ENCODE assay signal across 22 cellular contexts in genomic region chr2:85730686-85731085, GRCh38. TPM values are rescaled to one million over a fixed set of nuclear protein-coding genes. Genes with fewer than 3 reads are reported as not detected.
DNase-seq lines count a peak whose midpoint lies in the region; ATAC-seq and TF ChIP-seq lines count a peak whose summit lies in the region.
"Had no signal": no experiment of that assay in that cellular context is flagged by ENCODE, and none has a peak within 500 bp of the region (broad histone marks: within the 10 kb centered on the region; RNA-seq: fewer than 3 reads in every experiment).

No MANE protein-coding gene starts in this region.

- H3K9me3 ChIP-seq in trophoblast cell (ENCODE audit: insufficient read depth, low read depth, low read length) (no peaks in the 10 kb centered on the region), gastrocnemius medialis (no peaks in the 10 kb centered on the region), tibial artery (no peaks in the 10 kb centered on the region), prostate gland (no peaks in the 10 kb centered on the region)

- TF ChIP-seq CTCF in gastrocnemius medialis (IDR thresholded peaks at IDR 0.05 in 4 of 5, conservative IDR thresholded peaks at IDR 0.05 in 1 of 5) (no peak), tibial artery (IDR thresholded peaks at IDR 0.05) (no peak), prostate gland (IDR thresholded peaks at IDR 0.05) (no peak)

- H3K18ac ChIP-seq in trophoblast cell (ENCODE audit: low read length) = no peak overlapping the region

- no peak overlapping the region for H3K14ac ChIP-seq in trophoblast cell (ENCODE audit: low read length)

- no peak overlapping the region for H2AFZ ChIP-seq in trophoblast cell (ENCODE audit: insufficient read depth, low read length, poor library complexity)
- H2AFZ ChIP-seq: GM23248 had no signal

- no CpG with 5 or more reads among the region's 9 CpGs for WGBS in trophoblast cell (ENCODE audit: extremely low coverage, insufficient coverage, insufficient read length)
- WGBS in prostate gland = 79% methylated on average over 9 of the region's 9 CpGs

- no peak overlapping the region for H2BK5ac ChIP-seq in trophoblast cell (ENCODE audit: low read depth, low read length, poor library complexity)

- DNase-seq in EH (ENCODE audit: low read depth) = peak; percentile 46
- DNase-seq in trophoblast cell = peak; percentile 93 to 98
- no peak for DNase-seq in gastrocnemius medialis
- DNase-seq in tibial artery = peak; percentile 7 to 43
- DNase-seq in stimulated activated CD8-positive, alpha-beta memory T cell treated with anti-CD3 and anti-CD28 coated beads, Interleukin-4, amount 100 ng/mL, for 48 hours = no peak
- no peak for DNase-seq in prostate gland (ENCODE audit: low spot score)
- no peak for DNase-seq in dedifferentiated amniotic fluid mesenchymal stem cell (ENCODE audit: extremely low spot score)
- DNase-seq: 8988T; C1 segment of cervical spinal cord; Calu3; CD4-positive, alpha-beta memory T cell; COR-L47; DMS53; DMS79 treated with DMSO at 0.1 percent for 48 hours; GM23248; H7; HFFc6 had no signal

- H3K4me1 ChIP-seq in trophoblast cell (ENCODE audit: control insufficient read depth in 1 of 2, insufficient read depth in 2 of 2, low read length in 2 of 2) = no peaks in the 10 kb centered on the region
- H3K4me1 ChIP-seq in gastrocnemius medialis = peaks cover 63 to 69% of the 10 kb centered on the region in 2 donors
- peaks cover 0 to 16% (median 9%) of the 10 kb centered on the region in 4 donors for H3K4me1 ChIP-seq in tibial artery
- H3K4me1 ChIP-seq in prostate gland (replicated peaks) = no peaks in the 10 kb centered on the region

- no peak for ATAC-seq in gastrocnemius medialis
- ATAC-seq: HCT116 had no signal

- H3K27me3 ChIP-seq in trophoblast cell (ENCODE audit: insufficient read depth, low read length) (no peaks in the 10 kb centered on the region), gastrocnemius medialis (no peaks in the 10 kb centered on the region), tibial artery (no peaks in the 10 kb centered on the region), prostate gland (replicated peaks; ENCODE audit: insufficient read depth) (no peaks in the 10 kb centered on the region)

- H3K9ac ChIP-seq in trophoblast cell (ENCODE audit: low read length) = no peak overlapping the region

- no peak overlapping the region for H3K4ac ChIP-seq in trophoblast cell (ENCODE audit: low read depth, low read length)

- H2BK12ac ChIP-seq in trophoblast cell (ENCODE audit: low read length) = no peak overlapping the region

- H3K4me2 ChIP-seq in trophoblast cell (ENCODE audit: low read length) = no peak overlapping the region

- in situ Hi-C loops in gastrocnemius medialis (cut with MboI; ENCODE audit: low sequenced_read_pairs in 4 of 4) = no loop called here

- TF ChIP-seq POLR2A in gastrocnemius medialis (IDR thresholded peaks at IDR 0.05) (no peak), prostate gland (IDR thresholded peaks at IDR 0.05) (no peak)

- no peaks in the 10 kb centered on the region for H3K79me1 ChIP-seq in trophoblast cell (ENCODE audit: low read length)

- no peak overlapping the region for H4K8ac ChIP-seq in trophoblast cell (ENCODE audit: low read depth, low read length)

- H3K27ac ChIP-seq in trophoblast cell (ENCODE audit: low read depth, low read length) = no peak overlapping the region
- peak overlapping the region; percentile 82 to 97 (median 94) for H3K27ac ChIP-seq in gastrocnemius medialis
- H3K27ac ChIP-seq in tibial artery = no peak overlapping the region
- no peak overlapping the region for H3K27ac ChIP-seq in prostate gland
- H3K27ac ChIP-seq: GM23248 had no signal

- no peak overlapping the region for H2AK5ac ChIP-seq in trophoblast cell (ENCODE audit: low read length)

- H3K4me3 ChIP-seq in trophoblast cell (ENCODE audit: low read depth, low read length) (no peak overlapping the region), gastrocnemius medialis (no peak overlapping the region), tibial artery (no peak overlapping the region), prostate gland (no peak overlapping the region)
- H3K4me3 ChIP-seq: GM23248 had no signal

- H4K12ac ChIP-seq in trophoblast cell (ENCODE audit: low read depth, low read length) = no peak overlapping the region

- H2BK120ac ChIP-seq in trophoblast cell (ENCODE audit: insufficient read depth, low read length, poor library complexity) = no peak overlapping the region

- H3K36me3 ChIP-seq in trophoblast cell (ENCODE audit: control insufficient read depth in 1 of 2, insufficient read depth in 2 of 2, low read length in 2 of 2) (no peaks in the 10 kb centered on the region), gastrocnemius medialis (no peaks in the 10 kb centered on the region), tibial artery (no peaks in the 10 kb centered on the region), prostate gland (no peaks in the 10 kb centered on the region)

- no peak overlapping the region for H3K23ac ChIP-seq in trophoblast cell (ENCODE audit: low read length)

- no peak overlapping the region for H4K91ac ChIP-seq in trophoblast cell (ENCODE audit: low read depth, low read length)

- no peaks in the 10 kb centered on the region for H3K79me2 ChIP-seq in trophoblast cell (ENCODE audit: control insufficient read depth, insufficient read depth, low read length, poor library complexity)

- intact Hi-C loops in gastrocnemius medialis (cut with DNase I; ENCODE audit: low total_unique reads) = loop anchor here (5.0 kb wide), 2 partner anchors 287 to 307 kb away; no protein-coding TSS in a partner anchor
- intact Hi-C loops in tibial artery (cut with DNase I; ENCODE audit: low total_unique reads) = no loop called here
- intact Hi-C loops in prostate gland (cut with DNase I) = loop anchor here (10.0 kb wide), 2 partner anchors 154 to 344 kb away; partner anchors contain the start of gene ST3GAL5

RNA-seq across cellular contexts. Expression of gene ATOH8, which starts 23.1 kb away (rescaled TPM):
- polyA plus RNA-seq in trophoblast cell (2013) = 1.8 and 2.0 TPM in 2 replicates
- total RNA-seq in gastrocnemius medialis (100 to 1,000 TPM; 122 to 266 (median 150) TPM), prostate gland (10 to 100 TPM; 40.1 to 49.8 TPM)
- total RNA-seq: CD4-positive, alpha-beta memory T cell had no signal
- polyA plus RNA-seq: CD4-positive, alpha-beta memory T cell had no signal

RNA-seq across cellular contexts. Expression of gene GNLY, which starts 36.5 kb away (rescaled TPM):
- polyA plus RNA-seq in trophoblast cell (2013) = 0.75 and 0.90 TPM in 2 replicates
- 10 to 100 TPM in 2 of 4 donors, 1 to 10 TPM in 2; 3.6 to 36.1 (median 12.0) TPM for total RNA-seq in gastrocnemius medialis
- under 1 TPM; 0.36 to 0.68 TPM for total RNA-seq in prostate gland
- total RNA-seq: A673, Calu3, Daoy, GM23248, H1, H7, HFFc6 had no signal
- polyA plus RNA-seq: BJ, GM23248 had no signal

Comparison
In these comparisons a context has a peak if more than half of its experiments do, and no peak if none do; other contexts are left out.
1. DNase-seq: peak in EH (single experiment), trophoblast cell (2 of 2) and tibial artery (2 of 2); none in gastrocnemius medialis (0 of 2), stimulated activated CD8-positive, alpha-beta memory T cell treated with anti-CD3 and anti-CD28 coated beads, Interleukin-4, amount 100 ng/mL, for 48 hours (single experiment), prostate gland (single experiment) and dedifferentiated amniotic fluid mesenchymal stem cell (single experiment).
2. H3K27ac ChIP-seq: peak in gastrocnemius medialis (4 of 4); none in trophoblast cell (single experiment), tibial artery (0 of 2) and prostate gland (0 of 2).